ENCODE assay signal across 13 cellular contexts in genomic region chr16:2541409-2541808, GRCh38. TPM values are rescaled to one million over a fixed set of nuclear protein-coding genes. Genes with fewer than 3 reads are reported as not detected.
DNase-seq lines count a peak whose midpoint lies in the region; ATAC-seq, FAIRE-seq and TF ChIP-seq lines count a peak whose summit lies in the region.
"Not testable (repeated sequence)": the region's sequence is repeated elsewhere in the genome, so short reads cannot be mapped to it uniquely, and the experiment has no call there.
"Had no signal": no experiment of that assay in that cellular context is flagged by ENCODE, and none has a peak within 500 bp of the region (broad histone marks: within the 10 kb centered on the region; RNA-seq: fewer than 3 reads in every experiment).

No MANE protein-coding gene starts in this region.

- peak overlapping the region; percentile 46; the same call in 1 of the 2 replicates for H3K4me2 ChIP-seq in OCI-LY1 (ENCODE audit: low read length)
- H3K4me2 ChIP-seq in astrocyte (ENCODE audit: low read length) = peak overlapping the region; percentile 15
- not testable (repeated sequence) for H3K4me2 ChIP-seq in osteoblast (ENCODE audit: insufficient read depth, low read length)

- POLR2A ChIA-PET in activated CD4-positive, alpha-beta memory T cell treated with anti-CD3 and anti-CD28 coated beads for 36 hours (lab: Charles Lee) = not testable (repeated sequence)

- not testable (repeated sequence) for H3K9me2 ChIP-seq in OCI-LY1 (ENCODE audit: low read depth, low read length)

- TF ChIP-seq CTCF in OCI-LY1 (IDR thresholded peaks at IDR 0.05; ENCODE audit: low read length); astrocyte (IDR thresholded peaks at IDR 0.05; ENCODE audit: insufficient read depth, low read depth, low read length); glutamatergic neuron (IDR thresholded peaks at IDR 0.05; ENCODE audit: partially characterized antibody, unreplicated experiment); osteoblast (IDR thresholded peaks at IDR 0.05; ENCODE audit: extremely low read depth, low read depth, low read length); upper lobe of right lung (IDR thresholded peaks at IDR 0.05): not testable (repeated sequence)

- FAIRE-seq in astrocyte (lab: Jason Lieb, UNC) = not testable (repeated sequence)

- peak; percentile 54 for DNase-seq in DMS53 (lab: John Stamatoyannopoulos, UW)
- DNase-seq in activated CD4-positive, alpha-beta memory T cell treated with anti-CD3 and anti-CD28 coated beads for 36 hours; astrocyte (ENCODE audit: low read depth); glutamatergic neuron: not testable (repeated sequence)
- DNase-seq in lung microvascular endothelial cell (ENCODE audit: low read depth in 2 of 2) = peak; percentile 38 to 52
- peak; percentile 10 for DNase-seq in osteoblast (ENCODE audit: insufficient read length, low spot score, missing footprints)
- DNase-seq in upper lobe of right lung = peak; percentile 53

- H3K27ac Mint-ChIP-seq in activated CD4-positive, alpha-beta memory T cell treated with anti-CD3 and anti-CD28 coated beads for 36 hours = peak overlapping the region; percentile 54
- H3K27ac Mint-ChIP-seq in astrocyte (ENCODE audit: unreplicated experiment) = not testable (repeated sequence)
- H3K27ac Mint-ChIP-seq in glutamatergic neuron (ENCODE audit: unreplicated experiment) = peak overlapping the region; percentile 99

- not testable (repeated sequence) for H3K27me3 ChIP-seq in OCI-LY1 (ENCODE audit: insufficient read depth, low read length); astrocyte (ENCODE audit: insufficient read depth, low read length); osteoblast (ENCODE audit: insufficient read depth, low read length); upper lobe of right lung

- H3K27ac ChIP-seq in OCI-LY1 (ENCODE audit: low read depth, low read length, poor library complexity, severe bottlenecking) = peak overlapping the region; percentile 69
- not testable (repeated sequence) for H3K27ac ChIP-seq in astrocyte (ENCODE audit: low read depth, low read length); osteoblast (ENCODE audit: low read depth, low read length); upper lobe of right lung

- not testable (repeated sequence) for ATAC-seq in upper lobe of right lung

- intact Hi-C loops in activated CD4-positive, alpha-beta memory T cell treated with anti-CD3 and anti-CD28 coated beads for 36 hours (cut with micrococcal nuclease); upper lobe of right lung (cut with DNase I): not testable (repeated sequence)

- H3K4me1 Mint-ChIP-seq in activated CD4-positive, alpha-beta memory T cell treated with anti-CD3 and anti-CD28 coated beads for 36 hours (ENCODE audit: low read depth) = peaks cover 42% of the 10 kb centered on the region
- H3K4me1 Mint-ChIP-seq in astrocyte (ENCODE audit: low read depth, unreplicated experiment) (peaks cover 17% of the 10 kb centered on the region), glutamatergic neuron (ENCODE audit: low read depth, unreplicated experiment) (peaks cover 23% of the 10 kb centered on the region)

- H3F3A ChIP-seq in OCI-LY1 (ENCODE audit: insufficient read depth, low read length) = not testable (repeated sequence)

- not testable (repeated sequence) for H3K4me3 Mint-ChIP-seq in activated CD4-positive, alpha-beta memory T cell treated with anti-CD3 and anti-CD28 coated beads for 36 hours
- H3K4me3 Mint-ChIP-seq in astrocyte (ENCODE audit: unreplicated experiment) (peak overlapping the region; percentile 40), glutamatergic neuron (ENCODE audit: unreplicated experiment) (peak overlapping the region; percentile 95)

- peaks cover 39% of the 10 kb centered on the region for H3K4me1 ChIP-seq in OCI-LY1 (ENCODE audit: insufficient read depth, low read length, severe bottlenecking)
- not testable (repeated sequence) for H3K4me1 ChIP-seq in astrocyte (ENCODE audit: insufficient read depth, low read length)
- peaks cover 14% of the 10 kb centered on the region for H3K4me1 ChIP-seq in osteoblast (ENCODE audit: insufficient read depth, low read length)
- H3K4me1 ChIP-seq in upper lobe of right lung = peaks cover 34% of the 10 kb centered on the region

- not testable (repeated sequence) for H3K9me3 ChIP-seq in OCI-LY1 (ENCODE audit: low read length); astrocyte (ENCODE audit: insufficient read depth, low read depth, low read length); osteoblast (ENCODE audit: low read depth, low read length); upper lobe of right lung

- H3K27me3 Mint-ChIP-seq in activated CD4-positive, alpha-beta memory T cell treated with anti-CD3 and anti-CD28 coated beads for 36 hours; astrocyte (ENCODE audit: low read depth, unreplicated experiment): not testable (repeated sequence)
- peaks cover 14% of the 10 kb centered on the region for H3K27me3 Mint-ChIP-seq in glutamatergic neuron (ENCODE audit: unreplicated experiment)

- H3K79me2 ChIP-seq in OCI-LY1 (ENCODE audit: insufficient read depth, low read length) (peaks cover 38% of the 10 kb centered on the region), astrocyte (ENCODE audit: insufficient read depth, low read length) (peaks cover 62% of the 10 kb centered on the region), osteoblast (ENCODE audit: insufficient read depth, low read length) (peaks cover 61% of the 10 kb centered on the region)

- not testable (repeated sequence) for H3K36me3 Mint-ChIP-seq in activated CD4-positive, alpha-beta memory T cell treated with anti-CD3 and anti-CD28 coated beads for 36 hours; astrocyte (ENCODE audit: low read depth, unreplicated experiment); glutamatergic neuron (ENCODE audit: unreplicated experiment)

- not testable (repeated sequence) for H4K20me1 ChIP-seq in OCI-LY1 (ENCODE audit: insufficient read depth, low read length)
- H4K20me1 ChIP-seq in astrocyte (ENCODE audit: insufficient read depth, low read length) (peaks cover 56% of the 10 kb centered on the region), osteoblast (ENCODE audit: insufficient read depth, low read length) (peaks cover 11% of the 10 kb centered on the region)

- H3K9ac ChIP-seq in OCI-LY1 (ENCODE audit: low read length); astrocyte (ENCODE audit: low read length): not testable (repeated sequence)

- H3K4me3 ChIP-seq in OCI-LY1 (ENCODE audit: low read depth, low read length, poor library complexity, severe bottlenecking) = peak overlapping the region; percentile 18
- H3K4me3 ChIP-seq in astrocyte (ENCODE audit: insufficient read depth, low read depth, low read length); osteoblast (ENCODE audit: insufficient read depth, low read length); upper lobe of right lung: not testable (repeated sequence)

- H3K9me3 Mint-ChIP-seq in activated CD4-positive, alpha-beta memory T cell treated with anti-CD3 and anti-CD28 coated beads for 36 hours; astrocyte (ENCODE audit: unreplicated experiment): not testable (repeated sequence)
- H3K9me3 Mint-ChIP-seq in glutamatergic neuron (ENCODE audit: unreplicated experiment) = peaks cover 20% of the 10 kb centered on the region

- CTCF ChIA-PET in activated CD4-positive, alpha-beta memory T cell treated with anti-CD3 and anti-CD28 coated beads for 36 hours (lab: Charles Lee) = not testable (repeated sequence)

- H3K36me3 ChIP-seq in OCI-LY1 (ENCODE audit: insufficient read depth, low read length); astrocyte (ENCODE audit: insufficient read depth, low read length); osteoblast (ENCODE audit: insufficient read depth, low read length); upper lobe of right lung: not testable (repeated sequence)

- not testable (repeated sequence) for H2AFZ ChIP-seq in OCI-LY1 (ENCODE audit: low read length); astrocyte (ENCODE audit: low read depth, low read length); osteoblast (ENCODE audit: low read length)

RNA-seq across cellular contexts. Expression of gene PDPK1, which starts 3.6 kb away (rescaled TPM):
- total RNA-seq in activated CD4-positive, alpha-beta memory T cell treated with anti-CD3 and anti-CD28 coated beads for 36 hours = 10 to 100 TPM; 42.5 to 42.9 TPM
- 48.1 and 50.5 TPM in 2 replicates for total RNA-seq in astrocyte
- total RNA-seq in glutamatergic neuron (ENCODE audit: unreplicated experiment) = 113 TPM
- total RNA-seq in lung microvascular endothelial cell = 12.6 and 16.3 TPM in 2 replicates
- 19.2 and 23.2 TPM in 2 replicates for total RNA-seq in osteoblast
- 90.9 TPM for total RNA-seq in upper lobe of right lung

RNA-seq across cellular contexts. Expression of gene CEMP1, which starts 10.2 kb away (rescaled TPM):
- not detected for total RNA-seq in activated CD4-positive, alpha-beta memory T cell treated with anti-CD3 and anti-CD28 coated beads for 36 hours
- not detected in 2 replicates for total RNA-seq in astrocyte
- total RNA-seq in glutamatergic neuron (ENCODE audit: unreplicated experiment) = not detected
- under 0.01 TPM in 1 of 2 replicates, not detected in the other for total RNA-seq in lung microvascular endothelial cell
- total RNA-seq in osteoblast = not detected in 2 replicates
- 1.4 TPM for total RNA-seq in upper lobe of right lung
- total RNA-seq: bronchial epithelial cell, HFFc6, posterior vena cava, sigmoid colon, SK-MEL-5 had no signal

RNA-seq across cellular contexts. Expression of gene AMDHD2, which starts 21.2 kb away (rescaled TPM):
- total RNA-seq in activated CD4-positive, alpha-beta memory T cell treated with anti-CD3 and anti-CD28 coated beads for 36 hours = 10 to 100 TPM; 28.3 to 30.5 TPM
- total RNA-seq in astrocyte (24.9 and 32.3 TPM in 2 replicates), glutamatergic neuron (ENCODE audit: unreplicated experiment) (61.0 TPM), lung microvascular endothelial cell (25.5 and 30.8 TPM in 2 replicates), osteoblast (88.4 and 94.8 TPM in 2 replicates), upper lobe of right lung (61.7 TPM)

RNA-seq across cellular contexts. Expression of gene ATP6V0C, which starts 27.7 kb away (rescaled TPM):
- 100 to 1,000 TPM; 111 to 115 TPM for total RNA-seq in activated CD4-positive, alpha-beta memory T cell treated with anti-CD3 and anti-CD28 coated beads for 36 hours
- 311 TPM in 2 replicates for total RNA-seq in astrocyte
- total RNA-seq in glutamatergic neuron (ENCODE audit: unreplicated experiment) = 274 TPM
- 5.2 and 7.1 TPM in 2 replicates for total RNA-seq in lung microvascular endothelial cell
- total RNA-seq in osteoblast = 18.8 and 22.7 TPM in 2 replicates
- total RNA-seq in upper lobe of right lung = 298 TPM
